Comparison of ENCODE assay signal across 18 cellular contexts in the genomic region with DNA sequence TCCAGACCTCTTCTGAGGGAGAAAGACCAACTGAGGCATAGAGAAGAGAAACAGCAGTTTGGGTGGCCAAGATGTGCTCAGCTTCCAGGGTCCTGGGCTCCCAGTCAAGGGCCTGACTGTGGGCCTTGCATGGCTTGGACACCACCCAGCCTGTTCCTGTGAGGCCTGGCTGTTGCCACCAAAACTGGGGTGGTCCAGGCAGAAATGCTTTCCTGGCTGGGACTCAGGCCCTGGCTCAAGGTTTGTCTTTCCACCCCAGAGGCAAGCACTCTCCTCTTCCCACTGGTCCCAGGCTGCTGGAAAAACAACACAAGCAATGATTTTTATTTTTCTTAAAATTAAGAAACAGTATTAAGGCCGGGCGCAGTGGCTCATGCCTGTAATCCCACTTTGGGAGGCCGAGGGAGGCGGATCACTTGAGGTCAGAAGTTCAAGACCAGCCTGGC. TPM values are rescaled to one million over a fixed set of nuclear protein-coding genes. Genes with fewer than 3 reads are reported as not detected.
DNase-seq lines count a peak whose midpoint lies in the region; ATAC-seq, FAIRE-seq and TF ChIP-seq lines count a peak whose summit lies in the region.
"Had no signal": no experiment of that assay in that cellular context is flagged by ENCODE, and none has a peak within 500 bp of the region (broad histone marks: within the 10 kb centered on the region; RNA-seq: fewer than 3 reads in every experiment).

No MANE protein-coding gene starts in this region.

- no peaks in the 10 kb centered on the region for H3F3A ChIP-seq in MM.1S (ENCODE audit: insufficient read depth, low read length)

- no peaks in the 10 kb centered on the region; a peak in 1 of 5 replicates for H3K9me3 Mint-ChIP-seq in H9
- H3K9me3 Mint-ChIP-seq in astrocyte (ENCODE audit: unreplicated experiment), result no peaks in the 10 kb centered on the region
- H3K9me3 Mint-ChIP-seq: naive B cell had no signal

- H3K9me3 ChIP-seq in H9 (ENCODE audit: control insufficient read depth, low read depth, low read length), result no peaks in the 10 kb centered on the region
- no peaks in the 10 kb centered on the region for H3K9me3 ChIP-seq in astrocyte (ENCODE audit: insufficient read depth, low read depth, low read length)
- no peaks in the 10 kb centered on the region for H3K9me3 ChIP-seq in lung (ENCODE audit: control insufficient read depth in 2 of 2, insufficient read depth in 1 of 2, low read length in 1 of 2)
- H3K9me3 ChIP-seq in skeletal muscle tissue (ENCODE audit: control insufficient read depth in 3 of 3, low read length in 3 of 3), result no peaks in the 10 kb centered on the region
- H3K9me3 ChIP-seq in MM.1S (replicated peaks; ENCODE audit: insufficient read depth, low read length), result no peaks in the 10 kb centered on the region

- H3K36me3 Mint-ChIP-seq in H9 (ENCODE audit: insufficient read depth in 1 of 3, low read depth in 3 of 3) (peaks cover 7 to 12% (median 8%) of the 10 kb centered on the region in 3 experiments; a peak in 6 of 7 replicates), astrocyte (ENCODE audit: low read depth, unreplicated experiment) (peaks cover 14% of the 10 kb centered on the region)
- H3K36me3 Mint-ChIP-seq: naive B cell had no signal

- H3K4me1 ChIP-seq in H9 (ENCODE audit: insufficient read depth, low read length) (peaks cover 3% of the 10 kb centered on the region; the same call in 1 of the 2 replicates), astrocyte (ENCODE audit: insufficient read depth, low read length) (peaks cover 22% of the 10 kb centered on the region), lung (ENCODE audit: control insufficient read depth in 2 of 2, insufficient read depth in 2 of 2, low read length in 2 of 2) (peaks cover 0 to 15% of the 10 kb centered on the region in 2 donors), skeletal muscle tissue (ENCODE audit: control insufficient read depth in 3 of 3, insufficient read depth in 3 of 3, low read length in 3 of 3) (peaks cover 52 to 63% (median 56%) of the 10 kb centered on the region in 3 donors), MM.1S (ENCODE audit: low read length) (no peaks in the 10 kb centered on the region)

- H2BK5ac ChIP-seq in H9 (ENCODE audit: insufficient read length, low read length), result no peak overlapping the region

- H2BK15ac ChIP-seq in H9 (ENCODE audit: low read depth, low read length), result no peak overlapping the region

- H4K20me1 ChIP-seq in H9 (ENCODE audit: control insufficient read depth, insufficient read depth, insufficient read length) (no peaks in the 10 kb centered on the region), astrocyte (ENCODE audit: insufficient read depth, low read length) (no peaks in the 10 kb centered on the region), MM.1S (ENCODE audit: insufficient read depth, low read length) (no peaks in the 10 kb centered on the region)

- TF ChIP-seq CTCF in H9 (conservative IDR thresholded peaks at IDR 0.05) (no peak), astrocyte (IDR thresholded peaks at IDR 0.05; ENCODE audit: insufficient read depth, low read depth, low read length) (no peak), lung (IDR thresholded peaks at IDR 0.05; ENCODE audit: control extremely low read depth, extremely low read depth) (no peak), GM13977 (IDR thresholded peaks at IDR 0.05; ENCODE audit: extremely low read depth, insufficient read depth, missing control alignments) (no peak), MM.1S (IDR thresholded peaks at IDR 0.05; ENCODE audit: low read length) (no peak)

- H3K4me1 Mint-ChIP-seq in H9 (peaks cover 29 to 30% of the 10 kb centered on the region in 2 experiments), astrocyte (ENCODE audit: low read depth, unreplicated experiment) (peaks cover 12% of the 10 kb centered on the region)

- H3K4me2 ChIP-seq in H9 (ENCODE audit: insufficient read depth, insufficient read length, low read length) (no peak overlapping the region), astrocyte (ENCODE audit: low read length) (peak overlapping the region; percentile 26), MM.1S (ENCODE audit: low read depth, low read length) (no peak overlapping the region)

- H3K23ac ChIP-seq in H9 (ENCODE audit: insufficient read length, low read depth, low read length), result no peak overlapping the region

- no peak overlapping the region for H4K8ac ChIP-seq in H9 (replicated peaks; ENCODE audit: insufficient read length, low read depth, low read length)

- H3K27ac ChIP-seq in H9 (ENCODE audit: insufficient read length, low read depth, low read length), result no peak overlapping the region
- H3K27ac ChIP-seq in astrocyte (ENCODE audit: low read depth, low read length), result no peak overlapping the region
- peak overlapping the region; percentile 65 to 84 for H3K27ac ChIP-seq in lung (ENCODE audit: low read depth in 1 of 2, low read length in 1 of 2)
- peak overlapping the region; percentile 89 for H3K27ac ChIP-seq in skeletal muscle tissue (ENCODE audit: low read depth, low read length)
- no peak overlapping the region for H3K27ac ChIP-seq in MM.1S (ENCODE audit: low read length)
- H3K27ac ChIP-seq: HL-60 had no signal

- H4K5ac ChIP-seq in H9 (ENCODE audit: insufficient read length, low read depth, low read length), result no peak overlapping the region

- no peak overlapping the region for H3K4ac ChIP-seq in H9 (ENCODE audit: low read depth, low read length)

- H3K14ac ChIP-seq in H9 (ENCODE audit: insufficient read depth, low read length), result no peak overlapping the region

- in situ Hi-C loops in GM13977 (cut with MboI; ENCODE audit: low pct_unique_long_range_greater_than_20kb, low sequenced_read_pairs, unreplicated experiment), result no loop called here

- no peak for ATAC-seq in lung (ENCODE audit: insufficient read depth, low FRiP score)
- ATAC-seq: activated CD8-positive, alpha-beta T cell treated with anti-CD3 and anti-CD28 coated beads, Interleukin-2, amount 10 ng/mL, durations not matched to agents 7 days and 5 days; stimulated activated naive CD8-positive, alpha-beta T cell treated with anti-CD3 and anti-CD28 coated beads, Interleukin-15, Interleukin-2, amounts not matched to agents 100 U/mL and 50 U/mL, for 24 hours had no signal

- H3K79me2 ChIP-seq in H9 (ENCODE audit: insufficient read depth, low read length) (no peaks in the 10 kb centered on the region), astrocyte (ENCODE audit: insufficient read depth, low read length) (no peaks in the 10 kb centered on the region), MM.1S (ENCODE audit: low read length) (no peaks in the 10 kb centered on the region)

- H2AFZ ChIP-seq in H9 (ENCODE audit: low read length), result no peak overlapping the region
- H2AFZ ChIP-seq in astrocyte (ENCODE audit: low read depth, low read length), result peak overlapping the region; percentile 20
- H2AFZ ChIP-seq in MM.1S (ENCODE audit: low read length), result no peak overlapping the region

- H2BK120ac ChIP-seq in H9 (ENCODE audit: low read depth, low read length, poor library complexity, severe bottlenecking), result no peak overlapping the region

- H3K23me2 ChIP-seq in H9 (ENCODE audit: insufficient read length, low read depth, low read length, poor library complexity, severe bottlenecking), result peaks cover 7% of the 10 kb centered on the region

- no peak overlapping the region for H2BK20ac ChIP-seq in H9 (ENCODE audit: low read depth, low read length, poor library complexity, severe bottlenecking)

- H3T11ph ChIP-seq in H9 (ENCODE audit: low read length), result no peak overlapping the region

- H3K27ac Mint-ChIP-seq in H9 (peak overlapping the region in 2 of 3 experiments; percentile 55 to 74; a peak in 2 of 7 replicates), astrocyte (ENCODE audit: unreplicated experiment) (peak overlapping the region; percentile 12)
- H3K27ac Mint-ChIP-seq: activated CD8-positive, alpha-beta T cell treated with anti-CD3 and anti-CD28 coated beads, Interleukin-2, amount 10 ng/mL, durations not matched to agents 7 days and 5 days; naive B cell had no signal

- H3K27me3 Mint-ChIP-seq in H9 (ENCODE audit: low read depth) (no peaks in the 10 kb centered on the region), astrocyte (ENCODE audit: low read depth, unreplicated experiment) (no peaks in the 10 kb centered on the region)

- H3K56ac ChIP-seq in H9 (ENCODE audit: insufficient read length, low read depth, low read length), result no peak overlapping the region

- FAIRE-seq in astrocyte (lab: Jason Lieb, UNC), result no peak
- FAIRE-seq: kidney had no signal

- WGBS in H9 (ENCODE audit: extremely low coverage, insufficient read length, low lambda C conversion rate), result no CpG with 5 or more reads among the region's 4 CpGs
- WGBS in lung, 2 donors, result 80 to 94% methylated on average over 4 of the region's 4 CpGs

- no peaks in the 10 kb centered on the region for H3K9me2 ChIP-seq in MM.1S (replicated peaks; ENCODE audit: insufficient read depth, low read length)

- H3K27me3 ChIP-seq in H9 (ENCODE audit: insufficient read depth, low read length), result no peaks in the 10 kb centered on the region
- H3K27me3 ChIP-seq in astrocyte (ENCODE audit: insufficient read depth, low read length), result no peaks in the 10 kb centered on the region
- H3K27me3 ChIP-seq in lung (ENCODE audit: control insufficient read depth, insufficient read depth), result no peaks in the 10 kb centered on the region
- no peaks in the 10 kb centered on the region for H3K27me3 ChIP-seq in skeletal muscle tissue (ENCODE audit: control insufficient read depth in 3 of 3, insufficient read depth in 3 of 3, low read length in 3 of 3)
- H3K27me3 ChIP-seq in MM.1S (replicated peaks; ENCODE audit: insufficient read depth, low read length), result peaks cover 10% of the 10 kb centered on the region; the same call in 1 of the 2 replicates

- H4K91ac ChIP-seq in H9 (ENCODE audit: insufficient read length, low read depth, low read length), result no peak overlapping the region

- no peak overlapping the region; a peak in 1 of 5 replicates for H3K4me3 Mint-ChIP-seq in H9
- no peak overlapping the region for H3K4me3 Mint-ChIP-seq in astrocyte (ENCODE audit: unreplicated experiment)
- H3K4me3 Mint-ChIP-seq: activated CD8-positive, alpha-beta T cell treated with anti-CD3 and anti-CD28 coated beads, Interleukin-2, amount 10 ng/mL, durations not matched to agents 7 days and 5 days had no signal

- no peak overlapping the region for H3K18ac ChIP-seq in H9 (ENCODE audit: insufficient read length, low read depth, low read length)

- no peak overlapping the region for H2BK12ac ChIP-seq in H9 (ENCODE audit: insufficient read length, low read depth, low read length)

- no peak overlapping the region for H2AK5ac ChIP-seq in H9 (ENCODE audit: insufficient read length, low read length)

- no peaks in the 10 kb centered on the region for H3K36me3 ChIP-seq in astrocyte (ENCODE audit: insufficient read depth, low read length)
- H3K36me3 ChIP-seq in lung (ENCODE audit: control insufficient read depth in 2 of 2, insufficient read depth in 2 of 2, low read length in 2 of 2), result peaks cover 0 to 3% of the 10 kb centered on the region in 2 donors
- H3K36me3 ChIP-seq in skeletal muscle tissue (ENCODE audit: control insufficient read depth in 3 of 3, insufficient read depth in 3 of 3, low read length in 3 of 3), result peaks cover 10 to 33% (median 25%) of the 10 kb centered on the region in 3 donors
- H3K36me3 ChIP-seq in MM.1S (replicated peaks; ENCODE audit: insufficient read depth, low read length), result no peaks in the 10 kb centered on the region

- no peaks in the 10 kb centered on the region for H3K79me1 ChIP-seq in H9 (ENCODE audit: insufficient read depth, low read depth, low read length, poor library complexity, severe bottlenecking)

- H3K4me3 ChIP-seq in astrocyte (ENCODE audit: insufficient read depth, low read depth, low read length), result no peak overlapping the region
- H3K4me3 ChIP-seq in lung, result no peak overlapping the region
- peak overlapping the region; percentile 2 to 35 (median 23) for H3K4me3 ChIP-seq in skeletal muscle tissue (ENCODE audit: low read length in 3 of 3)
- H3K4me3 ChIP-seq in MM.1S (ENCODE audit: low read length), result no peak overlapping the region

- H3K9ac ChIP-seq in H9 (ENCODE audit: extremely low read depth, insufficient read length, low read length) (no peak overlapping the region), astrocyte (ENCODE audit: low read length) (peak overlapping the region; percentile 2), skeletal muscle tissue (ENCODE audit: low read depth in 1 of 3, low read length in 3 of 3) (peak overlapping the region; percentile 42 to 79 (median 68)), MM.1S (ENCODE audit: low read length) (no peak overlapping the region)

- DNase-seq in H9 (no peak), astrocyte (ENCODE audit: low read depth) (no peak), lung (ENCODE audit: low spot score) (no peak), NCI-H526 treated with DMSO at 0.1 percent for 48 hours (lab: John Stamatoyannopoulos, UW) (no peak), GM13977 (ENCODE audit: low spot score) (no peak), MM.1S (no peak)
- DNase-seq in activated CD8-positive, alpha-beta memory T cell treated with anti-CD3 and anti-CD28 coated beads, Interleukin-2, amount 50 U/mL, for 4 hours, result no peak
- DNase-seq: activated CD8-positive, alpha-beta T cell treated with anti-CD3 and anti-CD28 coated beads, Interleukin-2, amount 10 ng/mL, durations not matched to agents 7 days and 5 days; activated gamma-delta T cell treated with Interleukin-2 at 50 U/mL for 16 hours; glutamatergic neuron; kidney; naive B cell; NCI-H774; SHP77; stimulated activated naive CD8-positive, alpha-beta T cell treated with anti-CD3 and anti-CD28 coated beads, Interleukin-15, Interleukin-2, amounts not matched to agents 100 U/mL and 50 U/mL, for 24 hours had no signal

RNA-seq across cellular contexts. Expression of a gene that starts 13.3 kb away (rescaled TPM):
- total RNA-seq in H9 (2021), result 15.8 and 18.1 TPM in 2 replicates
- total RNA-seq in astrocyte, result 5.5 and 9.4 TPM in 2 replicates
- 1 to 10 TPM in 1 of 2 donors, under 1 TPM in 1; 0.55 to 2.4 TPM for total RNA-seq in lung
- under 1 TPM; 0.39 to 0.40 TPM for polyA plus RNA-seq in lung
- 4.7 TPM for total RNA-seq in skeletal muscle tissue
- total RNA-seq: activated CD8-positive, alpha-beta T cell treated with anti-CD3 and anti-CD28 coated beads, Interleukin-2, amount 10 ng/mL, durations not matched to agents 7 days and 5 days; bronchial epithelial cell had no signal

RNA-seq across cellular contexts. Expression of a gene that starts 26.5 kb away (rescaled TPM):
- total RNA-seq in H9 (2021) (44.9 and 47.0 TPM in 2 replicates), astrocyte (42.0 and 47.4 TPM in 2 replicates), lung (10 to 100 TPM; 41.9 to 49.9 TPM), skeletal muscle tissue (18.8 TPM)
- 10 to 100 TPM; 27.2 to 35.4 TPM for polyA plus RNA-seq in lung

RNA-seq across cellular contexts. Expression of a gene that starts 33.9 kb away (rescaled TPM):
- total RNA-seq in H9 (2021) (1.7 and 1.9 TPM in 2 replicates), astrocyte (40.2 and 68.9 TPM in 2 replicates), lung (100 to 1,000 TPM in 1 of 2 donors, 10 to 100 TPM in 1; 10.3 to 111 TPM), skeletal muscle tissue (6.3 TPM)
- 10 to 100 TPM; 41.0 to 43.8 TPM for polyA plus RNA-seq in lung

Comparison
In these comparisons a context has a peak if more than half of its experiments do, and no peak if none do; other contexts are left out.
1. H3K27ac ChIP-seq: peak in lung (2 of 2) and skeletal muscle tissue (single experiment); none in H9 (single experiment), astrocyte (single experiment) and MM.1S (single experiment).
2. H3K9ac ChIP-seq: peak in astrocyte (single experiment) and skeletal muscle tissue (3 of 3); none in H9 (single experiment) and MM.1S (single experiment).
3. H3K4me3 ChIP-seq: peak in skeletal muscle tissue (3 of 3); none in astrocyte (single experiment), lung (single experiment) and MM.1S (single experiment).